Comparison of ENCODE assay signal across 1 cellular context in the genomic region with DNA sequence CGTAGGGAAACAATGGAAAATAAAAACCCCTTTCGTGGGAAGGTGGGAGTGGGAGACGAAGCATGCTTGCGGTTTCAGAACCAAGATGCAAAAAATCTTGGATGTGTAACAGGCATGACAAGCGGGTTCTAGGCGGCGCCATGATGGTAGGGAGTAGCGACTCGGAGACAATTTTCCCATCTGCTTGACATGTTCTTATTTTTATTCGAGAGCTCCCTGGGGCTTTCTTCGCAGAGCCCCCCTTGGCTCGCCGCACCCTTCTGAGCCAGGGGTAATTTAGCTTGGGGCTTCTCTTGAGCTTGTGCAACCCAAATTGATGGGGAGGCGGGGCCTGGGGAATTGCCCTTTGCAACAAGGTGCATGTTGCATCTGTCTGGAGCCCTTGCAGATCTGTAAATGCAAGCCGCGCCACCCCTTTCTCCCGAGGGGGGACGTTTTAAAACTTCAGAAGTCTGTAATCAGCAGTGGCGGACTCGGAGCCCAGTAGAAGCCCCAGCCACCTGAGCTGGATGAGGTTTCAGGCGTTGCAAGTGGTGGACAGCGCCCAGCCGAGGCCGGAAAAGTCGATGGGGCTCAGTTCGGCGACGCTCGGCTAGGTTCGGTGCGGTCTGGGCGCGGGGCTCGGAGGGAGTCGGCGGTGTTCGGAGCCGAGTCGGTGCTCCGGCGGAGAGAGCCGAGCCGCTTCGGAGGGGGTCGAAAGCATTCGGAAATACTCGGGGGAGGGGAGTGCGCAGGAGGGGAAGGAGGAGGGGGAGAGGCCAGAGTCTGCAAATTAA.
TF ChIP-seq lines count a peak whose summit lies in the region.

No MANE protein-coding gene starts in this region.

TF ChIP-seq in SK-N-SH, 30 proteins besides CTCF, POLR2A, EP300 and RAD21 (continued from another document):
- no peak for TF ChIP-seq JUND (IDR thresholded peaks at IDR 0.05)
- TF ChIP-seq USF1 (IDR thresholded peaks at IDR 0.05; ENCODE audit: borderline replicate concordance, low read depth), result no peak
- TF ChIP-seq NRF1 (IDR thresholded peaks at IDR 0.05; ENCODE audit: low read depth, low read length), result peak; percentile 11; the same call in 1 of the 2 replicates
- TF ChIP-seq MEF2A (IDR thresholded peaks at IDR 0.05; ENCODE audit: borderline replicate concordance, low read depth), result no peak
- no peak for TF ChIP-seq GABPA (IDR thresholded peaks at IDR 0.05; ENCODE audit: low read depth)
- TF ChIP-seq TEAD4 (IDR thresholded peaks at IDR 0.05; ENCODE audit: borderline replicate concordance, insufficient read depth), result no peak
- TF ChIP-seq CHD2 (IDR thresholded peaks at IDR 0.05; ENCODE audit: low read length, partially characterized antibody), result peak; percentile 61
